In genomic region chr9:93093449-93094293, GRCh38 we compare ENCODE assay signal across 1 cellular context.
TF ChIP-seq lines count a peak whose summit lies in the region.

No MANE protein-coding gene starts in this region.

TF ChIP-seq in H1, 55 proteins besides CTCF, POLR2A, EP300 and RAD21:
- TF ChIP-seq CHD7 (IDR thresholded peaks at IDR 0.05; ENCODE audit: insufficient replicate concordance, low read length), result no peak
- TF ChIP-seq KDM4A (IDR thresholded peaks at IDR 0.05; ENCODE audit: low read depth, low read length, severe bottlenecking), result no peak
- TF ChIP-seq CTBP2 (IDR thresholded peaks at IDR 0.05; ENCODE audit: borderline replicate concordance, insufficient read depth, insufficient read length, low read length), result no peak
- TF ChIP-seq POU5F1 (IDR thresholded peaks at IDR 0.05; ENCODE audit: low read depth, low read length), result no peak
- TF ChIP-seq POLR2AphosphoS5 (IDR thresholded peaks at IDR 0.05; ENCODE audit: low read depth, low read length), result no peak
- no peak for TF ChIP-seq EGR1 (IDR thresholded peaks at IDR 0.05; ENCODE audit: borderline replicate concordance, low read depth, low read length)
- no peak for TF ChIP-seq GTF2F1 (IDR thresholded peaks at IDR 0.05; ENCODE audit: borderline replicate concordance, low read depth, low read length)
- no peak for TF ChIP-seq CEBPB (IDR thresholded peaks at IDR 0.05; ENCODE audit: low read depth, low read length)
